In genomic region chr17:63854709-63855108, GRCh38 we compare ENCODE assay signal across 11 cellular contexts. TPM values are rescaled to one million over a fixed set of nuclear protein-coding genes. Genes with fewer than 3 reads are reported as not detected.
"Had no signal": no experiment of that assay in that cellular context is flagged by ENCODE, and none has a peak within 500 bp of the region (broad histone marks: within the 10 kb centered on the region; RNA-seq: fewer than 3 reads in every experiment).

No MANE protein-coding gene starts in this region.

- H3K4me3 ChIP-seq: GM23248, HAP-1, K562 had no signal

- H3K27ac Mint-ChIP-seq: HFFc6 had no signal

- H3K9me3 Mint-ChIP-seq: HFFc6 had no signal

- H3K4me3 Mint-ChIP-seq: HFFc6 had no signal

- ATAC-seq: HCT116, K562 had no signal

- H3K27ac ChIP-seq: GM23248, HL-60 had no signal

- H3K36me3 ChIP-seq: HAP-1 had no signal

- H3K4me1 ChIP-seq: HAP-1 had no signal

- H3K9ac ChIP-seq: GM23248 had no signal

- DNase-seq: GM23248, GOT3, H7, HFFc6, IMR-90 had no signal

- H3K9me3 ChIP-seq: HAP-1 had no signal

RNA-seq across cellular contexts. Expression of gene CSH2, which starts 18.8 kb away (rescaled TPM):
- total RNA-seq: GM23248, H4, H7, HFFc6, HT1080, IMR-90, K562 had no signal
- polyA plus RNA-seq: GM23248, IMR-90, K562 had no signal

RNA-seq across cellular contexts. Expression of gene GH2, which starts 27.0 kb away (rescaled TPM):
- total RNA-seq: GM23248, H4, H7, HFFc6, HT1080, IMR-90, K562 had no signal
- polyA plus RNA-seq: GM23248, IMR-90, K562 had no signal
